In genomic region chr2:86788881-86789686, GRCh38 we compare ENCODE assay signal across 10 cellular contexts. TPM values are rescaled to one million over a fixed set of nuclear protein-coding genes. Genes with fewer than 3 reads are reported as not detected.
A peak's percentile ranks its signal among the peaks of the same experiment; 100 is the strongest.
DNase-seq lines count a peak whose midpoint lies in the region; ATAC-seq and TF ChIP-seq lines count a peak whose summit lies in the region.
"Had no signal": no experiment of that assay in that cellular context is flagged by ENCODE, and none has a peak within 500 bp of the region (broad histone marks: within the 10 kb centered on the region; RNA-seq: fewer than 3 reads in every experiment).

No MANE protein-coding gene starts in this region.

- H3K27me3 ChIP-seq in lower lobe of right lung (ENCODE audit: low read depth) (peaks cover 69% of the 10 kb centered on the region), thoracic aorta (replicated peaks; ENCODE audit: insufficient read depth) (peaks cover 10% of the 10 kb centered on the region)

- H3K4me3 ChIP-seq in coronary artery (peak overlapping the region; percentile 55), lower lobe of right lung (peak overlapping the region; percentile 40), thoracic aorta (peak overlapping the region; percentile 55)

- intact Hi-C loops in lower lobe of right lung (cut with DNase I) = no loop called here

- H3K4me1 ChIP-seq in lower lobe of right lung = peaks cover 29% of the 10 kb centered on the region
- peaks cover 16 to 36% of the 10 kb centered on the region in 2 donors for H3K4me1 ChIP-seq in thoracic aorta (ENCODE audit: control insufficient read depth in 1 of 2, low read depth in 2 of 2)

- H3K27me3 Mint-ChIP-seq in HFFc6 (ENCODE audit: insufficient read depth) = peaks cover 52% of the 10 kb centered on the region

- no peak overlapping the region for H3K27ac ChIP-seq in coronary artery
- no peak overlapping the region for H3K27ac ChIP-seq in lower lobe of right lung
- H3K27ac ChIP-seq in thoracic aorta = no peak overlapping the region

- H3K9me3 ChIP-seq in lower lobe of right lung (no peaks in the 10 kb centered on the region), thoracic aorta (no peaks in the 10 kb centered on the region)

- H3K27ac Mint-ChIP-seq in HFFc6 = no peak overlapping the region

- peaks cover 8% of the 10 kb centered on the region for H3K4me1 Mint-ChIP-seq in HFFc6 (ENCODE audit: low read depth)

- H3K36me3 ChIP-seq in lower lobe of right lung (no peaks in the 10 kb centered on the region), thoracic aorta (no peaks in the 10 kb centered on the region)

- DNase-seq in NCI-H146 (lab: John Stamatoyannopoulos, UW) (peak; percentile 19), NCI-H146 treated with DMSO at 0.1 percent for 48 hours (lab: John Stamatoyannopoulos, UW; ENCODE audit: unreplicated experiment) (no peak), coronary artery (ENCODE audit: low spot score) (no peak), lower lobe of right lung (no peak), thoracic aorta (ENCODE audit: low spot score) (no peak), HFFc6 (no peak)
- DNase-seq: activated CD4-positive, CD25-positive, alpha-beta regulatory T cell; HCEC 1CT had no signal

- ATAC-seq in lower lobe of right lung = no peak
- ATAC-seq in thoracic aorta (ENCODE audit: insufficient number of reproducible peaks, low FRiP score, low read depth) = no peak
- ATAC-seq in GM21423 (IDR thresholded peaks at IDR 0.05; ENCODE audit: unreplicated experiment) = no peak
- ATAC-seq in HG02763 (IDR thresholded peaks at IDR 0.05; ENCODE audit: unreplicated experiment) = no peak

- no peaks in the 10 kb centered on the region for H3K36me3 Mint-ChIP-seq in HFFc6 (ENCODE audit: low read depth)

- TF ChIP-seq CTCF in coronary artery (IDR thresholded peaks at IDR 0.05) (no peak), lower lobe of right lung (IDR thresholded peaks at IDR 0.05) (no peak), thoracic aorta (IDR thresholded peaks at IDR 0.05) (no peak), HFFc6 (IDR thresholded peaks at IDR 0.05) (no peak)

- H3K4me3 Mint-ChIP-seq in HFFc6 = no peak overlapping the region

- H3K9me3 Mint-ChIP-seq in HFFc6 = peaks cover 3% of the 10 kb centered on the region; the same call in 1 of the 2 replicates

RNA-seq across cellular contexts. Expression of gene CD8A, which starts 1.6 kb away (rescaled TPM):
- total RNA-seq in lower lobe of right lung = 5.5 TPM
- 1 to 10 TPM; 3.4 to 4.4 TPM for total RNA-seq in thoracic aorta
- total RNA-seq in HFFc6 (2021; fragmentation: NEBNext Ultra II Directional; extraction: Animal tissue kit (Norgen Biotek cat#: 25700)) = not detected
